In genomic region chr22:31279821-31280496, GRCh38 we compare ENCODE assay signal across 12 cellular contexts. TPM values are rescaled to one million over a fixed set of nuclear protein-coding genes. Genes with fewer than 3 reads are reported as not detected.
DNase-seq lines count a peak whose midpoint lies in the region; ATAC-seq and TF ChIP-seq lines count a peak whose summit lies in the region.
"Had no signal": no experiment of that assay in that cellular context is flagged by ENCODE, and none has a peak within 500 bp of the region (broad histone marks: within the 10 kb centered on the region; RNA-seq: fewer than 3 reads in every experiment).

No MANE protein-coding gene starts in this region.

- TF ChIP-seq CTCF in mesothelial cell of epicardium (IDR thresholded peaks at IDR 0.05; ENCODE audit: unreplicated experiment) (no peak), testis (IDR thresholded peaks at IDR 0.05) (no peak)

- POLR2A ChIA-PET in activated naive CD8-positive, alpha-beta T cell treated with anti-CD3 and anti-CD28 coated beads, Interleukin-2, amount 10 ng/mL, durations not matched to agents 7 days and 5 days (lab: Charles Lee): interaction anchor here (7.4 kb wide), 1 partner anchor 11 kb away, joined by 127 read pairs; the partner anchor contains the start of gene PIK3IP1

- no peaks in the 10 kb centered on the region for H3K9me3 ChIP-seq in testis
- H3K9me3 ChIP-seq: BLaER1 had no signal

- peaks cover 86% of the 10 kb centered on the region for H3K4me1 Mint-ChIP-seq in stimulated activated naive CD8-positive, alpha-beta T cell treated with anti-CD3 and anti-CD28 coated beads, Interleukin-15, Interleukin-2, amounts not matched to agents 100 ng/mL and 50 ng/mL, for 24 hours (ENCODE audit: low read depth)
- peaks cover 35% of the 10 kb centered on the region for H3K4me1 Mint-ChIP-seq in activated naive CD8-positive, alpha-beta T cell treated with anti-CD3 and anti-CD28 coated beads, Interleukin-2, amount 10 ng/mL, durations not matched to agents 7 days and 5 days
- peaks cover 7% of the 10 kb centered on the region for H3K4me1 Mint-ChIP-seq in mesothelial cell of epicardium

- H3K36me3 ChIP-seq in testis (ENCODE audit: low read depth, missing control alignments): no peaks in the 10 kb centered on the region

- H3K4me1 ChIP-seq in testis: peaks cover 12% of the 10 kb centered on the region

- H3K9me3 Mint-ChIP-seq in stimulated activated naive CD8-positive, alpha-beta T cell treated with anti-CD3 and anti-CD28 coated beads, Interleukin-15, Interleukin-2, amounts not matched to agents 100 ng/mL and 50 ng/mL, for 24 hours: no peaks in the 10 kb centered on the region
- no peaks in the 10 kb centered on the region for H3K9me3 Mint-ChIP-seq in activated naive CD8-positive, alpha-beta T cell treated with anti-CD3 and anti-CD28 coated beads, Interleukin-2, amount 10 ng/mL, durations not matched to agents 7 days and 5 days
- H3K9me3 Mint-ChIP-seq in mesothelial cell of epicardium: no peaks in the 10 kb centered on the region

- no peak for ATAC-seq in stimulated activated naive CD8-positive, alpha-beta T cell treated with anti-CD3 and anti-CD28 coated beads, Interleukin-15, Interleukin-2, amounts not matched to agents 100 U/mL and 50 U/mL, for 24 hours
- ATAC-seq in activated naive CD8-positive, alpha-beta T cell treated with anti-CD3 and anti-CD28 coated beads, Interleukin-2, amount 10 ng/mL, durations not matched to agents 7 days and 5 days (ENCODE audit: low read depth): no peak
- ATAC-seq in GM19397 (IDR thresholded peaks at IDR 0.05; ENCODE audit: unreplicated experiment): no peak

- peaks cover 62% of the 10 kb centered on the region for H3K36me3 Mint-ChIP-seq in stimulated activated naive CD8-positive, alpha-beta T cell treated with anti-CD3 and anti-CD28 coated beads, Interleukin-15, Interleukin-2, amounts not matched to agents 100 ng/mL and 50 ng/mL, for 24 hours (ENCODE audit: low read depth)
- H3K36me3 Mint-ChIP-seq in activated naive CD8-positive, alpha-beta T cell treated with anti-CD3 and anti-CD28 coated beads, Interleukin-2, amount 10 ng/mL, durations not matched to agents 7 days and 5 days: peaks cover 30% of the 10 kb centered on the region
- peaks cover 7% of the 10 kb centered on the region for H3K36me3 Mint-ChIP-seq in mesothelial cell of epicardium

- H3K4me3 ChIP-seq in testis: no peak overlapping the region
- H3K4me3 ChIP-seq: BLaER1 had no signal

- intact Hi-C loops in testis (cut with DNase I; ENCODE audit: low total_unique reads): loop anchor here (10.0 kb wide), 1 partner anchor 75 kb away; no protein-coding TSS in a partner anchor

- DNase-seq in stimulated activated naive CD8-positive, alpha-beta T cell treated with anti-CD3 and anti-CD28 coated beads, Interleukin-15, Interleukin-2, amounts not matched to agents 100 U/mL and 50 U/mL, for 24 hours: no peak
- no peak for DNase-seq in activated naive CD8-positive, alpha-beta T cell treated with anti-CD3 and anti-CD28 coated beads, Interleukin-2, amount 10 ng/mL, durations not matched to agents 7 days and 5 days
- DNase-seq in mesothelial cell of epicardium (ENCODE audit: low spot score in 2 of 2, unreplicated experiment in 2 of 2) (no peak), testis (no peak), GM19238 (ENCODE audit: insufficient read length, low spot score) (no peak), NOMO-1 (lab: John Stamatoyannopoulos, UW; ENCODE audit: unreplicated experiment in 2 of 2) (no peak)
- DNase-seq: KG1, NCI-H187 treated with DMSO at 0.1 percent for 48 hours, SHP77 had no signal

- no peaks in the 10 kb centered on the region for H3K27me3 Mint-ChIP-seq in stimulated activated naive CD8-positive, alpha-beta T cell treated with anti-CD3 and anti-CD28 coated beads, Interleukin-15, Interleukin-2, amounts not matched to agents 100 ng/mL and 50 ng/mL, for 24 hours
- no peaks in the 10 kb centered on the region for H3K27me3 Mint-ChIP-seq in activated naive CD8-positive, alpha-beta T cell treated with anti-CD3 and anti-CD28 coated beads, Interleukin-2, amount 10 ng/mL, durations not matched to agents 7 days and 5 days
- no peaks in the 10 kb centered on the region for H3K27me3 Mint-ChIP-seq in mesothelial cell of epicardium (ENCODE audit: low read depth)

- peak overlapping the region; percentile 91 for H3K27ac Mint-ChIP-seq in stimulated activated naive CD8-positive, alpha-beta T cell treated with anti-CD3 and anti-CD28 coated beads, Interleukin-15, Interleukin-2, amounts not matched to agents 100 ng/mL and 50 ng/mL, for 24 hours
- H3K27ac Mint-ChIP-seq in activated naive CD8-positive, alpha-beta T cell treated with anti-CD3 and anti-CD28 coated beads, Interleukin-2, amount 10 ng/mL, durations not matched to agents 7 days and 5 days: peak overlapping the region; percentile 95
- peak overlapping the region; percentile 8 for H3K27ac Mint-ChIP-seq in mesothelial cell of epicardium

- H3K4me3 Mint-ChIP-seq in stimulated activated naive CD8-positive, alpha-beta T cell treated with anti-CD3 and anti-CD28 coated beads, Interleukin-15, Interleukin-2, amounts not matched to agents 100 ng/mL and 50 ng/mL, for 24 hours: no peak overlapping the region
- H3K4me3 Mint-ChIP-seq in activated naive CD8-positive, alpha-beta T cell treated with anti-CD3 and anti-CD28 coated beads, Interleukin-2, amount 10 ng/mL, durations not matched to agents 7 days and 5 days: no peak overlapping the region
- no peak overlapping the region for H3K4me3 Mint-ChIP-seq in mesothelial cell of epicardium

- no peak for TF ChIP-seq POLR2A in testis (IDR thresholded peaks at IDR 0.05)

- no peak overlapping the region for H3K27ac ChIP-seq in testis
- H3K27ac ChIP-seq: BLaER1 had no signal

- no peaks in the 10 kb centered on the region for H3K27me3 ChIP-seq in testis
- H3K27me3 ChIP-seq: BLaER1 had no signal

RNA-seq across cellular contexts. Expression of gene PIK3IP1, which starts 12.3 kb away (rescaled TPM):
- 100 to 1,000 TPM; 110 to 125 TPM for total RNA-seq in activated naive CD8-positive, alpha-beta T cell treated with anti-CD3 and anti-CD28 coated beads, Interleukin-2, amount 10 ng/mL, durations not matched to agents 7 days and 5 days
- 16.9 to 19.1 TPM (median 17.4 TPM) in 3 replicates for total RNA-seq in mesothelial cell of epicardium
- total RNA-seq in testis: 10 to 100 TPM; 65.9 to 89.2 TPM
- 42.4 TPM for polyA plus RNA-seq in testis (ENCODE audit: insufficient read depth, low read depth, low replicate concordance)

Comparison
In these comparisons a context has a peak if more than half of its experiments do, and no peak if none do; other contexts are left out.
1. H3K27ac Mint-ChIP-seq: peak in every context shown above with its lines; median percentile 95 in activated naive CD8-positive, alpha-beta T cell treated with anti-CD3 and anti-CD28 coated beads, Interleukin-2, amount 10 ng/mL, durations not matched to agents 7 days and 5 days; 91 in stimulated activated naive CD8-positive, alpha-beta T cell treated with anti-CD3 and anti-CD28 coated beads, Interleukin-15, Interleukin-2, amounts not matched to agents 100 ng/mL and 50 ng/mL, for 24 hours; 8 in mesothelial cell of epicardium.